Comparison of ENCODE assay signal across 21 cellular contexts in the genomic region with DNA sequence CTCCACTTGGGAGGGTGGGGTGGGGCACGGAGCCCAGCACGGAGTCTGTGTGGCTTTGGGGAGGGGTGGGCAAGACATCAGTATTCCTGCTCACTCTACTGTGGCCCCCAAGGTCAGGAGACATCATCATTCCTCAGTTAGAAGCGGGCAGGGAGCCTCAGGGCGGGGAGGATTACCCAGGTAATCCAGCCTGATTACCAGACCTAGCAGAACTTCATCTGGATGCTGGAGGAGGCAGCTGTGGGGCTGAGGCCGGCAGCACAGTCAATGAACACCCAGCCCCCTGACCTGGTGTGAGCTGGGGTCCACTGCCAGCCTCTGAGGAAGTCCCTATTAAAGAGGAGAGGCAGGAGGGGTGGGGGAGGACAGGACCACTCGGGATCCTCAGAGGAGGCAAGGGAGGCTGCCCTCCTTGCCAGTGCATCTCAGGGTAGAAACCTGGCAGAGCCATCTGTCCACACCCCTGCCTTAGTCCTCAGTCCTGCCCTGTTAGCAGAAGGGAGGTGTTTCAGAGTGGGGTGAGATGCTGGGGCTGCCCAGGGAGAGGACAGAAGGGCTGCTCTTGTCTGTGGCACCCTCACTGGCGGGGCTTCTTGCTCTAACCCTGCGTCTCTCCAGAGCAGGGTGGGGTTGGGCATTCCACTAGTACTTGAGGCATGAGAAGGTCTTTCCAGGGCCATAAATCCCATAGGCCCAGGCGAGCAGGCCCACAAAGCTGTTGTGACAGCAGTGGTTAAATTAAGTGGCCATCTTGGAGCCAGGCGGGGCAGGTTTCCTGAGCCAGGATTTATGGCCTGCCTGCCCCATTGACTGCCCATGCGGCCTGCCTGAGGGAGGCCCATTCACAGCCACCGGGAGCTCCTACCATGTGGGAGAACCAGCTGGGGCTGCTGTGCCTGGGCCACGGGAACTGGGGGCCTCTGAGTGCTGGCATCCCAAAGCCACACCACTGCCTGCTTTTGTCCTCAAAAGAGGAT.
DNase-seq lines count a peak whose midpoint lies in the region; ATAC-seq and TF ChIP-seq lines count a peak whose summit lies in the region.
"Had no signal": no experiment of that assay in that cellular context is flagged by ENCODE, and none has a peak within 500 bp of the region (broad histone marks: within the 10 kb centered on the region; RNA-seq: fewer than 3 reads in every experiment).

No MANE protein-coding gene starts in this region.

- no peak overlapping the region for H3K27ac ChIP-seq in right cardiac atrium (ENCODE audit: low read length)
- no peak overlapping the region for H3K27ac ChIP-seq in heart right ventricle
- no peak overlapping the region for H3K27ac ChIP-seq in mesenchymal stem cell (ENCODE audit: low read length, poor library complexity, severe bottlenecking)
- H3K27ac ChIP-seq: C4-2B, HL-60, spleen, vagina had no signal

- intact Hi-C loops in right cardiac atrium (cut with DNase I): no loop called here
- intact Hi-C loops in heart right ventricle (cut with DNase I): no loop called here

- H2AK5ac ChIP-seq in mesenchymal stem cell (ENCODE audit: low read length, severe bottlenecking): no peak overlapping the region

- peak overlapping the region; percentile 65 for H4K91ac ChIP-seq in mesenchymal stem cell (ENCODE audit: low read length)

- no peak overlapping the region for H3K4me2 ChIP-seq in mesenchymal stem cell (ENCODE audit: low read length, poor library complexity, severe bottlenecking)

- H3K27me3 ChIP-seq in right cardiac atrium (ENCODE audit: control insufficient read depth, insufficient read depth) (no peaks in the 10 kb centered on the region), heart right ventricle (no peaks in the 10 kb centered on the region), mesenchymal stem cell (ENCODE audit: control insufficient read depth in 1 of 2, insufficient read depth in 1 of 2, low read length in 2 of 2) (peaks cover 12 to 43% of the 10 kb centered on the region in 2 experiments)
- H3K27me3 ChIP-seq: spleen, vagina had no signal

- 88% methylated on average over 13 of the region's 13 CpGs for WGBS in right cardiac atrium
- 88 to 89% methylated on average over 13 of the region's 13 CpGs for WGBS in heart right ventricle, 2 donors
- 32% methylated on average over 11 of the region's 13 CpGs for WGBS in mesenchymal stem cell

- no peak for ATAC-seq in right cardiac atrium
- ATAC-seq in heart right ventricle: no peak
- no peak for ATAC-seq in GM18505 (IDR thresholded peaks at IDR 0.05; ENCODE audit: unreplicated experiment)
- ATAC-seq: T-helper 17 cell had no signal

- H4K8ac ChIP-seq in mesenchymal stem cell (ENCODE audit: low read length): peak overlapping the region; percentile 52

- no peak overlapping the region for H3K4me3 ChIP-seq in right cardiac atrium (ENCODE audit: low read length)
- no peak overlapping the region for H3K4me3 ChIP-seq in heart right ventricle
- no peak overlapping the region for H3K4me3 ChIP-seq in mesenchymal stem cell (ENCODE audit: insufficient read depth in 1 of 2, low read depth in 1 of 2, low read length in 2 of 2)
- H3K4me3 ChIP-seq: spleen, vagina had no signal

- H3K4me1 Mint-ChIP-seq in type B pancreatic cell (ENCODE audit: unreplicated experiment): peaks cover 35% of the 10 kb centered on the region
- H3K4me1 Mint-ChIP-seq: activated CD4-positive, alpha-beta memory T cell treated with anti-CD3 and anti-CD28 coated beads, Interleukin-2, amount 10 ng/mL, durations not matched to agents 7 days and 5 days; activated naive CD4-positive, alpha-beta T cell treated with anti-CD3 and anti-CD28 coated beads, Interleukin-2, amount 50 U/mL, for 24 hours; immature natural killer cell had no signal

- peak overlapping the region; percentile 1 for H2BK120ac ChIP-seq in mesenchymal stem cell (ENCODE audit: low read depth, low read length)

- H3K4ac ChIP-seq in mesenchymal stem cell (ENCODE audit: low read depth in 1 of 2, low read length in 2 of 2): no peak overlapping the region

- H3K27ac Mint-ChIP-seq in type B pancreatic cell: peak overlapping the region; percentile 29
- H3K27ac Mint-ChIP-seq: activated CD4-positive, alpha-beta memory T cell treated with anti-CD3 and anti-CD28 coated beads, Interleukin-2, amount 10 ng/mL, durations not matched to agents 7 days and 5 days; activated naive CD4-positive, alpha-beta T cell treated with anti-CD3 and anti-CD28 coated beads, Interleukin-2, amount 50 U/mL, for 24 hours; immature natural killer cell; nephron; T-helper 17 cell had no signal

- H3K27me3 Mint-ChIP-seq in type B pancreatic cell: peaks cover 6% of the 10 kb centered on the region
- H3K27me3 Mint-ChIP-seq: activated CD4-positive, alpha-beta memory T cell treated with anti-CD3 and anti-CD28 coated beads, Interleukin-2, amount 10 ng/mL, durations not matched to agents 7 days and 5 days; activated naive CD4-positive, alpha-beta T cell treated with anti-CD3 and anti-CD28 coated beads, Interleukin-2, amount 50 U/mL, for 24 hours had no signal

- H2BK5ac ChIP-seq in mesenchymal stem cell (ENCODE audit: low read depth, low read length, poor library complexity, severe bottlenecking): no peak overlapping the region

- H3K36me3 Mint-ChIP-seq in type B pancreatic cell: no peaks in the 10 kb centered on the region
- H3K36me3 Mint-ChIP-seq: activated naive CD4-positive, alpha-beta T cell treated with anti-CD3 and anti-CD28 coated beads, Interleukin-2, amount 50 U/mL, for 24 hours; immature natural killer cell had no signal

- H2AFZ ChIP-seq in mesenchymal stem cell (ENCODE audit: low read depth, low read length): no peak overlapping the region

- H3K79me1 ChIP-seq in mesenchymal stem cell (replicated peaks; ENCODE audit: low read length, poor library complexity, severe bottlenecking): no peaks in the 10 kb centered on the region

- H3K4me3 Mint-ChIP-seq in type B pancreatic cell: no peak overlapping the region
- H3K4me3 Mint-ChIP-seq: activated CD4-positive, alpha-beta memory T cell treated with anti-CD3 and anti-CD28 coated beads, Interleukin-2, amount 10 ng/mL, durations not matched to agents 7 days and 5 days; activated naive CD4-positive, alpha-beta T cell treated with anti-CD3 and anti-CD28 coated beads, Interleukin-2, amount 50 U/mL, for 24 hours; immature natural killer cell; nephron; T-helper 17 cell had no signal

- H3K9ac ChIP-seq in mesenchymal stem cell (ENCODE audit: low read length): no peak overlapping the region

- H3K36me3 ChIP-seq in heart right ventricle (no peaks in the 10 kb centered on the region), mesenchymal stem cell (ENCODE audit: control insufficient read depth in 1 of 2, insufficient read depth in 2 of 2, low read depth in 1 of 2, low read length in 2 of 2) (no peaks in the 10 kb centered on the region)
- H3K36me3 ChIP-seq: spleen, vagina had no signal

- peak overlapping the region; percentile 40 to 51 for H2BK12ac ChIP-seq in mesenchymal stem cell (ENCODE audit: low read length in 2 of 2)

- no peak overlapping the region for H3K23ac ChIP-seq in mesenchymal stem cell (ENCODE audit: low read length in 2 of 2)

- TF ChIP-seq POLR2A in GM18505 (IDR thresholded peaks at IDR 0.05; ENCODE audit: borderline replicate concordance, extremely low read depth, insufficient read depth, insufficient read length): no peak

- TF ChIP-seq CTCF in heart right ventricle (IDR thresholded peaks at IDR 0.05): no peak
- TF ChIP-seq CTCF in type B pancreatic cell (conservative IDR thresholded peaks at IDR 0.05): no peak

- peaks cover 3% of the 10 kb centered on the region for H3K4me1 ChIP-seq in right cardiac atrium (ENCODE audit: control insufficient read depth, insufficient read depth, low read length)
- H3K4me1 ChIP-seq in heart right ventricle: peaks cover 0 to 13% (median 9%) of the 10 kb centered on the region in 9 donors
- H3K4me1 ChIP-seq in mesenchymal stem cell (ENCODE audit: control insufficient read depth, insufficient read depth, low read depth, low read length): peaks cover 2% of the 10 kb centered on the region
- H3K4me1 ChIP-seq: vagina had no signal

- peak overlapping the region; percentile 62 for H2BK15ac ChIP-seq in mesenchymal stem cell (ENCODE audit: low read depth, poor library complexity, severe bottlenecking)

- H3K18ac ChIP-seq in mesenchymal stem cell (ENCODE audit: low read depth in 1 of 2, low read length in 2 of 2): peak overlapping the region in 1 of 2 experiments; percentile 58

- DNase-seq in right cardiac atrium (peak in 2 of 3 donors; percentile 28 to 53), heart right ventricle (no peak), amniotic epithelial cell (ENCODE audit: low read depth) (peak; percentile 67), mesenchymal stem cell (peak; percentile 80), type B pancreatic cell (ENCODE audit: extremely low spot score, unreplicated experiment) (no peak), RKO (ENCODE audit: low spot score) (no peak), RPMI8226 (no peak)
- DNase-seq: activated CD4-positive, alpha-beta memory T cell treated with anti-CD3 and anti-CD28 coated beads, Interleukin-2, amount 10 ng/mL, durations not matched to agents 7 days and 5 days; activated T-cell treated with anti-CD3 and anti-CD28 coated beads, Interleukin-2, amount 50 U/mL, for 1 hour; HCEC 1CT; immature natural killer cell; NCI-H2081; SHP77 treated with DMSO at 0.1 percent for 48 hours; spleen; T-helper 17 cell had no signal

- no peak overlapping the region for H3K14ac ChIP-seq in mesenchymal stem cell (ENCODE audit: low read length in 2 of 2)

- H3K9me3 ChIP-seq in right cardiac atrium (ENCODE audit: control insufficient read depth, low read length) (no peaks in the 10 kb centered on the region), heart right ventricle (peaks cover 0 to 4% (median 0%) of the 10 kb centered on the region in 11 donors), mesenchymal stem cell (ENCODE audit: control insufficient read depth, low read length) (no peaks in the 10 kb centered on the region)
- H3K9me3 ChIP-seq: spleen, vagina had no signal

- no peaks in the 10 kb centered on the region for H3K9me3 Mint-ChIP-seq in type B pancreatic cell
- H3K9me3 Mint-ChIP-seq: activated CD4-positive, alpha-beta memory T cell treated with anti-CD3 and anti-CD28 coated beads, Interleukin-2, amount 10 ng/mL, durations not matched to agents 7 days and 5 days; activated naive CD4-positive, alpha-beta T cell treated with anti-CD3 and anti-CD28 coated beads, Interleukin-2, amount 50 U/mL, for 24 hours; immature natural killer cell; nephron had no signal

Comparison
In these comparisons a context has a peak if more than half of its experiments do, and no peak if none do; other contexts are left out.
1. DNase-seq: peak in right cardiac atrium (2 of 3), amniotic epithelial cell (single experiment) and mesenchymal stem cell (single experiment); none in heart right ventricle (0 of 2), type B pancreatic cell (single experiment), RKO (single experiment) and RPMI8226 (single experiment).